Comparison of ENCODE assay signal across 13 cellular contexts in the genomic region with DNA sequence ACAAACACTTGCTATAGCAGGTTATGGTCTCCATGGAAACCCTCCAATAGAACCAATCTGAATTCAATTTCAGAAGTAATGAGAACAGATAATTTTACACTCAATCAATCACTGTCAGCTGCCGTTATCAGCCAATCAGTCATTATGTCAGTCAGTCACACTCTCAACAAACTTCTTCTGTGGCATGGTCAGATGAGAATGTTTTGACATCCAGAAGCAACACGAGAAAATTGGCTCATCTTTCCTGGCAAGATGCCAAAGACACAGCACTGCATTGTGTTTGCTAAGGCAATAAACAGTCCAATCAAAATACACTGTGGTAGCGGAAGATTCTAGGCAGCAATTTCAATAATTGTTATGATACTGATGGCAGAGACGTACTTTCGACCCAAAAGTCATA.
A peak's percentile ranks its signal among the peaks of the same experiment; 100 is the strongest.
DNase-seq lines count a peak whose midpoint lies in the region; ATAC-seq and TF ChIP-seq lines count a peak whose summit lies in the region.
"Had no signal": no experiment of that assay in that cellular context is flagged by ENCODE, and none has a peak within 500 bp of the region (broad histone marks: within the 10 kb centered on the region; RNA-seq: fewer than 3 reads in every experiment).

No MANE protein-coding gene starts in this region.

- H3K27ac ChIP-seq in adrenal gland (no peak overlapping the region), right atrium auricular region (peak overlapping the region in 1 of 2 donors; percentile 6), vagina (peak overlapping the region; percentile 8)
- H3K27ac ChIP-seq: heart right ventricle had no signal

- H3K4me3 Mint-ChIP-seq in nephron progenitor cell = no peak overlapping the region
- H3K4me3 Mint-ChIP-seq: activated T-helper 1 cell treated with anti-CD3 and anti-CD28 coated beads, Interleukin-12 subunit alpha, Interleukin-12 subunit beta, Interleukin-2, Interleukin-4 antibody, amounts not matched to agents 30 ng/mL and 10 ng/mL and 1 ng/mL, durations not matched to agents 14 hours and 24 hours and 36 hours; WTC11 had no signal

- H3K36me3 Mint-ChIP-seq in nephron progenitor cell (ENCODE audit: low read depth) = peaks cover 5% of the 10 kb centered on the region
- H3K36me3 Mint-ChIP-seq: WTC11 had no signal

- no peaks in the 10 kb centered on the region for H3K36me3 ChIP-seq in adrenal gland (replicated peaks in 1 of 2)
- no peaks in the 10 kb centered on the region for H3K36me3 ChIP-seq in right atrium auricular region
- no peaks in the 10 kb centered on the region for H3K36me3 ChIP-seq in vagina
- H3K36me3 ChIP-seq: heart right ventricle had no signal

- no peak for TF ChIP-seq POLR2A in adrenal gland (IDR thresholded peaks at IDR 0.05)
- TF ChIP-seq POLR2A in vagina (IDR thresholded peaks at IDR 0.05) = no peak

- no peak overlapping the region for H3K4me3 ChIP-seq in adrenal gland
- no peak overlapping the region for H3K4me3 ChIP-seq in right atrium auricular region
- H3K4me3 ChIP-seq in vagina = no peak overlapping the region
- H3K4me3 ChIP-seq: heart right ventricle, skin epidermis had no signal

- no peak for DNase-seq in Right ventricle myocardium inferior (ENCODE audit: missing footprints)
- DNase-seq in cardiac septum (ENCODE audit: low spot score) = no peak
- DNase-seq in adrenal gland = peak in 6 of 7 donors; percentile 27 to 69 (median 46)
- DNase-seq in right atrium auricular region (ENCODE audit: low spot score) = peak; percentile 74
- no peak for DNase-seq in vagina (ENCODE audit: extremely low spot score in 2 of 2)
- DNase-seq in nephron progenitor cell = no peak
- DNase-seq: Karpas-422 had no signal

- no peak overlapping the region for H3K27ac Mint-ChIP-seq in nephron progenitor cell
- H3K27ac Mint-ChIP-seq: activated T-helper 1 cell treated with anti-CD3 and anti-CD28 coated beads, Interleukin-12 subunit alpha, Interleukin-12 subunit beta, Interleukin-2, Interleukin-4 antibody, amounts not matched to agents 30 ng/mL and 10 ng/mL and 1 ng/mL, durations not matched to agents 14 hours and 24 hours and 36 hours; WTC11 had no signal

- H3K9me3 Mint-ChIP-seq in nephron progenitor cell = no peaks in the 10 kb centered on the region
- H3K9me3 Mint-ChIP-seq: activated T-helper 1 cell treated with anti-CD3 and anti-CD28 coated beads, Interleukin-12 subunit alpha, Interleukin-12 subunit beta, Interleukin-2, Interleukin-4 antibody, amounts not matched to agents 30 ng/mL and 10 ng/mL and 1 ng/mL, durations not matched to agents 14 hours and 24 hours and 36 hours; WTC11 had no signal

- H3K27me3 ChIP-seq in adrenal gland (no peaks in the 10 kb centered on the region), right atrium auricular region (no peaks in the 10 kb centered on the region), vagina (no peaks in the 10 kb centered on the region)
- H3K27me3 ChIP-seq: heart right ventricle had no signal

- intact Hi-C loops in Right ventricle myocardium inferior (cut with DNase I) = loop anchor here (10.0 kb wide), 1 partner anchor 124 kb away; no protein-coding TSS in a partner anchor
- intact Hi-C loops in cardiac septum (cut with DNase I) = no loop called here
- intact Hi-C loops in adrenal gland (cut with DNase I) = no loop called here
- intact Hi-C loops in vagina (cut with DNase I) = no loop called here

- ATAC-seq in Right ventricle myocardium inferior (peak; percentile 41), HG02840 (IDR thresholded peaks at IDR 0.05; ENCODE audit: low FRiP score, unreplicated experiment) (no peak), GM19455 (IDR thresholded peaks at IDR 0.05; ENCODE audit: unreplicated experiment) (no peak)
- ATAC-seq: WTC11 had no signal

- no peaks in the 10 kb centered on the region for H3K27me3 Mint-ChIP-seq in nephron progenitor cell (ENCODE audit: low read depth, poor library complexity)

- no peak for TF ChIP-seq CTCF in adrenal gland (IDR thresholded peaks at IDR 0.05)
- no peak for TF ChIP-seq CTCF in right atrium auricular region (IDR thresholded peaks at IDR 0.05)
- TF ChIP-seq CTCF in vagina (IDR thresholded peaks at IDR 0.05) = no peak
- TF ChIP-seq CTCF in nephron progenitor cell (IDR thresholded peaks at IDR 0.05) = no peak

- H3K4me1 ChIP-seq in adrenal gland (replicated peaks in 1 of 2) (peaks cover 7 to 28% of the 10 kb centered on the region in 2 donors), right atrium auricular region (peaks cover 0 to 49% of the 10 kb centered on the region in 2 donors), vagina (peaks cover 17% of the 10 kb centered on the region)

- peaks cover 59% of the 10 kb centered on the region for H3K4me1 Mint-ChIP-seq in nephron progenitor cell

- H3K9me3 ChIP-seq in adrenal gland (replicated peaks in 1 of 3) (no peaks in the 10 kb centered on the region), right atrium auricular region (no peaks in the 10 kb centered on the region), vagina (no peaks in the 10 kb centered on the region)
- H3K9me3 ChIP-seq: heart right ventricle had no signal

- 49 to 54% (median 51%) methylated on average over 5 of the region's 5 CpGs for WGBS in adrenal gland, 4 donors

Comparison
In these comparisons a context has a peak if more than half of its experiments do, and no peak if none do; other contexts are left out.
1. DNase-seq: peak in adrenal gland (6 of 7) and right atrium auricular region (single experiment); none in Right ventricle myocardium inferior (single experiment), cardiac septum (single experiment), vagina (0 of 2) and nephron progenitor cell (single experiment).